Comparison of ENCODE assay signal across 8 cellular contexts in the genomic region with DNA sequence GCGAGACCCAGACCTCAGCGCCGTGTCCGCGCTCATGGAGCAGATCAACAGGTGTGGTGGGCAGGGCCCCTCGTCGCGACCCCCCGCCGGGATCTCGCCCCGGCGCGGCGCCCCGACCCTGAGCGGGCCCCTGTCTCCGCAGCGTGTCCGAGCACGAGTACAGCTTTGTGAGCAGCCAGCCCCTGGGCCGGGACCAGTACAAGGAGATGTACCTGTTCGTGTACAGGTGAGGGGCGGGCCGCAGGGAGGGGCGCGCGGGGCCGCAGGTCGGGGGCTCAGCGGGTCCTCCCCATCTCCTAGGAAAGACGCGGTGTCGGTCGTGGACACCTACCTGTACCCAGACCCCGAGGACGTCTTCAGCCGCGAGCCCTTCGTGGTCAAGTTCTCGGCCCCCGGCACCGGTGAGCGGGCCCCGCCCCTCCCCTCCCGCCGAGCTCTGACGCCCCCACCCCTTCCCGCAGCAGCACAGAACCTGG. TPM values are rescaled to one million over a fixed set of nuclear protein-coding genes. Genes with fewer than 3 reads are reported as not detected.
DNase-seq lines count a peak whose midpoint lies in the region; ATAC-seq and TF ChIP-seq lines count a peak whose summit lies in the region.
"Had no signal": no experiment of that assay in that cellular context is flagged by ENCODE, and none has a peak within 500 bp of the region (broad histone marks: within the 10 kb centered on the region; RNA-seq: fewer than 3 reads in every experiment).

No MANE protein-coding gene starts in this region.

- peaks cover 0 to 24% (median 6%) of the 10 kb centered on the region in 9 donors for H3K27me3 ChIP-seq in heart left ventricle
- peaks cover 28% of the 10 kb centered on the region for H3K27me3 ChIP-seq in iPS-18a (ENCODE audit: control insufficient read depth, insufficient read depth, low read length)
- peaks cover 19% of the 10 kb centered on the region for H3K27me3 ChIP-seq in suprapubic skin

- no peak for DNase-seq in heart left ventricle
- DNase-seq in Right ventricle myocardium inferior (ENCODE audit: missing footprints), result no peak
- DNase-seq in suprapubic skin (ENCODE audit: low spot score in 2 of 2), result peak in 1 of 2 donors; percentile 64
- DNase-seq in HT-29 (ENCODE audit: low spot score), result no peak
- DNase-seq: activated effector memory CD4-positive, alpha-beta T cell treated with anti-CD3 and anti-CD28 coated beads, Interleukin-2, amount 50 U/mL, for 16 hours; NCI-H1092 treated with DMSO at 0.1 percent for 48 hours had no signal

- ATAC-seq in heart left ventricle (no peak), Right ventricle myocardium inferior (no peak), GM19395 (IDR thresholded peaks at IDR 0.05; ENCODE audit: unreplicated experiment) (no peak)

- no peak for TF ChIP-seq EP300 in suprapubic skin (IDR thresholded peaks at IDR 0.05)

- H3K36me3 ChIP-seq in heart left ventricle (peaks cover 3 to 62% (median 51%) of the 10 kb centered on the region in 9 donors), iPS-18a (ENCODE audit: control insufficient read depth, low read depth, low read length) (peaks cover 13% of the 10 kb centered on the region), suprapubic skin (peaks cover 54% of the 10 kb centered on the region)

- intact Hi-C loops in heart left ventricle (cut with DNase I) (no loop called here), Right ventricle myocardium inferior (cut with DNase I) (no loop called here)

- H3K4me3 ChIP-seq in heart left ventricle (peak overlapping the region in 10 of 12 donors; percentile 19 to 48 (median 38)), iPS-18a (ENCODE audit: low read length) (peak overlapping the region; percentile 42), suprapubic skin (peak overlapping the region; percentile 46)

- 5 to 7% methylated on average over 49 of the region's 49 CpGs; no CpG with 5 or more reads in 2 of the 4 donors for WGBS in heart left ventricle, 4 donors
- 0% methylated on average over 1 of the region's 49 CpGs for WGBS in suprapubic skin

- peaks cover 0 to 31% (median 23%) of the 10 kb centered on the region in 12 donors for H3K4me1 ChIP-seq in heart left ventricle
- no peaks in the 10 kb centered on the region for H3K4me1 ChIP-seq in iPS-18a (ENCODE audit: control insufficient read depth, low read depth, low read length)
- H3K4me1 ChIP-seq in suprapubic skin, result peaks cover 35% of the 10 kb centered on the region

- TF ChIP-seq POLR2A in heart left ventricle (IDR thresholded peaks at IDR 0.05), result no peak
- TF ChIP-seq POLR2A in suprapubic skin (IDR thresholded peaks at IDR 0.05), result no peak

- TF ChIP-seq CTCF in heart left ventricle (IDR thresholded peaks at IDR 0.05) (no peak), suprapubic skin (IDR thresholded peaks at IDR 0.05) (no peak)

- H3K9me3 ChIP-seq in heart left ventricle, result no peaks in the 10 kb centered on the region
- H3K9me3 ChIP-seq in iPS-18a (ENCODE audit: control insufficient read depth, low read depth, low read length), result no peaks in the 10 kb centered on the region
- no peaks in the 10 kb centered on the region for H3K9me3 ChIP-seq in suprapubic skin

- H3K27ac ChIP-seq in heart left ventricle (no peak overlapping the region), iPS-18a (ENCODE audit: low read length) (no peak overlapping the region), suprapubic skin (peak overlapping the region; percentile 47)

- H3K9ac ChIP-seq in iPS-18a (ENCODE audit: low read length), result no peak overlapping the region

RNA-seq across cellular contexts. Expression of gene DNASE1L2, which starts 0.9 kb away (rescaled TPM):
- total RNA-seq in heart left ventricle (under 1 TPM in 7 of 9 donors, not detected in 2; 0.12 to 0.51 (median 0.34) TPM), Right ventricle myocardium inferior (0.49 TPM), suprapubic skin (10 to 100 TPM; 17.0 to 72.6 (median 42.8) TPM)
- under 1 TPM; 0.18 to 0.50 TPM for polyA plus RNA-seq in heart left ventricle
- total RNA-seq in HT-29 (2014; rRNA removed; shearing (Covaris generic)), result 0.99 and 3.1 TPM in 2 replicates

RNA-seq across cellular contexts. Expression of gene E4F1, which starts 13.7 kb away (rescaled TPM):
- 10 to 100 TPM in 8 of 9 donors, 1 to 10 TPM in 1; 8.4 to 27.3 (median 12.7) TPM for total RNA-seq in heart left ventricle
- 10 to 100 TPM; 17.3 to 20.4 TPM for polyA plus RNA-seq in heart left ventricle
- total RNA-seq in Right ventricle myocardium inferior, result 14.1 TPM
- total RNA-seq in suprapubic skin, result 10 to 100 TPM; 42.1 to 79.3 (median 54.2) TPM
- total RNA-seq in HT-29 (2014; rRNA removed; shearing (Covaris generic)), result 83.8 and 87.2 TPM in 2 replicates

RNA-seq across cellular contexts. Expression of gene ECI1, which starts 14.3 kb away (rescaled TPM):
- total RNA-seq in heart left ventricle (100 to 1,000 TPM in 8 of 9 donors, 10 to 100 TPM in 1; 84.6 to 178 (median 142) TPM), Right ventricle myocardium inferior (205 TPM), suprapubic skin (10 to 100 TPM; 28.4 to 65.3 (median 47.2) TPM)
- polyA plus RNA-seq in heart left ventricle, result 100 to 1,000 TPM; 146 to 340 TPM
- 160 and 162 TPM in 2 replicates for total RNA-seq in HT-29 (2014; rRNA removed; shearing (Covaris generic))

RNA-seq across cellular contexts. Expression of gene PGP, which starts 22.5 kb away (rescaled TPM):
- total RNA-seq in heart left ventricle, result 10 to 100 TPM; 19.6 to 44.0 (median 33.8) TPM
- polyA plus RNA-seq in heart left ventricle, result 10 to 100 TPM; 24.6 to 31.7 TPM
- total RNA-seq in Right ventricle myocardium inferior, result 35.1 TPM
- 1 to 10 TPM; 6.8 to 9.5 (median 7.6) TPM for total RNA-seq in suprapubic skin
- total RNA-seq in HT-29 (2014; rRNA removed; shearing (Covaris generic)), result 82.0 and 98.7 TPM in 2 replicates

RNA-seq across cellular contexts. Expression of gene BRICD5, which starts 26.5 kb away (rescaled TPM):
- total RNA-seq in heart left ventricle (10 to 100 TPM in 2 of 9 donors, 1 to 10 TPM in 7; 1.7 to 11.7 (median 5.5) TPM), Right ventricle myocardium inferior (13.2 TPM), suprapubic skin (1 to 10 TPM; 2.2 to 10.0 (median 3.2) TPM)
- 1 to 10 TPM; 3.8 to 7.6 TPM for polyA plus RNA-seq in heart left ventricle
- total RNA-seq in HT-29 (2014; rRNA removed; shearing (Covaris generic)), result 33.6 and 34.6 TPM in 2 replicates
